In genomic region chrX:30635630-30636029, GRCh38 we compare ENCODE assay signal across 12 cellular contexts. TPM values are rescaled to one million over a fixed set of nuclear protein-coding genes. Genes with fewer than 3 reads are reported as not detected.
DNase-seq lines count a peak whose midpoint lies in the region; ATAC-seq, FAIRE-seq and TF ChIP-seq lines count a peak whose summit lies in the region.
"Had no signal": no experiment of that assay in that cellular context is flagged by ENCODE, and none has a peak within 500 bp of the region (broad histone marks: within the 10 kb centered on the region; RNA-seq: fewer than 3 reads in every experiment).

No MANE protein-coding gene starts in this region.

- peak; percentile 59 for FAIRE-seq in G401.6 (lab: Jason Lieb, UNC)

- no peak overlapping the region for H3K18ac ChIP-seq in mesenchymal stem cell (ENCODE audit: low read depth in 1 of 2, low read length in 2 of 2)

- ATAC-seq in RWPE2 (ENCODE audit: low read depth) (no peak), foreskin keratinocyte (no peak), HG02973 (IDR thresholded peaks at IDR 0.05; ENCODE audit: unreplicated experiment) (no peak)
- ATAC-seq: mucosa of descending colon had no signal

- H3K27ac ChIP-seq in RWPE2 (ENCODE audit: poor library complexity, severe bottlenecking) (no peak overlapping the region), foreskin keratinocyte (no peak overlapping the region), mesenchymal stem cell (ENCODE audit: low read length, poor library complexity, severe bottlenecking) (no peak overlapping the region)

- no peak overlapping the region for H2BK12ac ChIP-seq in mesenchymal stem cell (ENCODE audit: low read length in 2 of 2)

- no peak overlapping the region for H2BK120ac ChIP-seq in mesenchymal stem cell (ENCODE audit: low read depth, low read length)

- peak; percentile 43 for TF ChIP-seq CTCF in RWPE2 (IDR thresholded peaks at IDR 0.05; ENCODE audit: poor library complexity, severe bottlenecking)
- peak; percentile 61 for TF ChIP-seq CTCF in foreskin keratinocyte (conservative IDR thresholded peaks at IDR 0.05)

- H2AFZ ChIP-seq in mesenchymal stem cell (ENCODE audit: low read depth, low read length), result no peak overlapping the region

- no peak overlapping the region for H3K4ac ChIP-seq in mesenchymal stem cell (ENCODE audit: low read depth in 1 of 2, low read length in 2 of 2)

- H3K36me3 ChIP-seq in RWPE2 (ENCODE audit: low read depth) (no peaks in the 10 kb centered on the region), mesenchymal stem cell (ENCODE audit: control insufficient read depth in 1 of 2, insufficient read depth in 2 of 2, low read depth in 1 of 2, low read length in 2 of 2) (no peaks in the 10 kb centered on the region)

- H4K91ac ChIP-seq in mesenchymal stem cell (ENCODE audit: low read length), result no peak overlapping the region

- no CpG with 5 or more reads among the region's 4 CpGs for WGBS in mesenchymal stem cell

- DNase-seq in ACHN, result peak; percentile 1
- no peak for DNase-seq in RWPE2 (ENCODE audit: low spot score)
- DNase-seq in foreskin keratinocyte, result no peak
- no peak for DNase-seq in activated effector memory CD4-positive, alpha-beta T cell treated with Interleukin-2 at 50 U/mL for 16 hours
- DNase-seq in effector CD4-positive, alpha-beta T cell, result no peak
- DNase-seq in mesenchymal stem cell, result no peak
- DNase-seq: activated CD8-positive, alpha-beta memory T cell treated with anti-CD3 and anti-CD28 coated beads, Interleukin-2, amount 50 U/mL, for 4 hours; effector memory CD4-positive, alpha-beta T cell; stimulated activated CD4-positive, alpha-beta T cell treated with anti-CD3 and anti-CD28 coated beads, Interleukin-4, amount 100 ng/mL, for 1 hour had no signal

- H3K23ac ChIP-seq in mesenchymal stem cell (ENCODE audit: low read length in 2 of 2), result no peak overlapping the region

- H3K4me2 ChIP-seq in mesenchymal stem cell (ENCODE audit: low read length, poor library complexity, severe bottlenecking), result no peak overlapping the region

- H3K9ac ChIP-seq in mesenchymal stem cell (ENCODE audit: low read length), result no peak overlapping the region

- no peaks in the 10 kb centered on the region for H3K27me3 ChIP-seq in RWPE2 (ENCODE audit: insufficient read depth, poor library complexity, severe bottlenecking)
- no peaks in the 10 kb centered on the region for H3K27me3 ChIP-seq in foreskin keratinocyte
- H3K27me3 ChIP-seq in mesenchymal stem cell (ENCODE audit: control insufficient read depth in 1 of 2, insufficient read depth in 1 of 2, low read length in 2 of 2), result no peaks in the 10 kb centered on the region

- H2BK15ac ChIP-seq in mesenchymal stem cell (ENCODE audit: low read depth, poor library complexity, severe bottlenecking), result no peak overlapping the region

- H2BK5ac ChIP-seq in mesenchymal stem cell (ENCODE audit: low read depth, low read length, poor library complexity, severe bottlenecking), result no peak overlapping the region

- H3K14ac ChIP-seq in mesenchymal stem cell (ENCODE audit: low read length in 2 of 2), result no peak overlapping the region

- H3K4me3 ChIP-seq in RWPE2 (ENCODE audit: severe bottlenecking) (no peak overlapping the region), mesenchymal stem cell (ENCODE audit: insufficient read depth in 1 of 2, low read depth in 1 of 2, low read length in 2 of 2) (no peak overlapping the region)
- H3K4me3 ChIP-seq: mucosa of descending colon had no signal

- no peak overlapping the region for H2AK5ac ChIP-seq in mesenchymal stem cell (ENCODE audit: low read length, severe bottlenecking)

- no peak overlapping the region for H4K8ac ChIP-seq in mesenchymal stem cell (ENCODE audit: low read length)

- no peaks in the 10 kb centered on the region for H3K79me1 ChIP-seq in mesenchymal stem cell (replicated peaks; ENCODE audit: low read length, poor library complexity, severe bottlenecking)

- no peaks in the 10 kb centered on the region for H3K9me3 ChIP-seq in RWPE2 (ENCODE audit: severe bottlenecking)
- peaks cover 5% of the 10 kb centered on the region for H3K9me3 ChIP-seq in mesenchymal stem cell (ENCODE audit: control insufficient read depth, low read length)
- H3K9me3 ChIP-seq: mucosa of descending colon had no signal

- in situ Hi-C loops in ACHN (cut with HindIII; ENCODE audit: low pct_ligation_motif_present, low pct_unique_long_range_greater_than_20kb, low sequenced_read_pairs), result no loop called here

- no peaks in the 10 kb centered on the region for H3K4me1 ChIP-seq in RWPE2 (ENCODE audit: insufficient read depth, poor library complexity, severe bottlenecking)
- H3K4me1 ChIP-seq in foreskin keratinocyte, result no peaks in the 10 kb centered on the region
- H3K4me1 ChIP-seq in mesenchymal stem cell (ENCODE audit: control insufficient read depth, insufficient read depth, low read depth, low read length), result no peaks in the 10 kb centered on the region

RNA-seq across cellular contexts. Expression of gene GK, which starts 17.6 kb away (rescaled TPM):
- total RNA-seq in foreskin keratinocyte, result 2.4 and 2.6 TPM in 2 replicates
- 1.2 and 1.3 TPM in 2 replicates for polyA plus RNA-seq in foreskin keratinocyte
- 6.2 TPM for polyA plus RNA-seq in mesenchymal stem cell (2013, experiment 1 of 2)
- polyA plus RNA-seq in mesenchymal stem cell (2013, experiment 2 of 2), result 6.2 TPM

RNA-seq across cellular contexts. Expression of gene TASL, which starts 58.1 kb away (rescaled TPM):
- not detected in 2 replicates for total RNA-seq in foreskin keratinocyte
- polyA plus RNA-seq in foreskin keratinocyte, result not detected in 2 replicates
- polyA plus RNA-seq in mesenchymal stem cell (2013, experiment 1 of 2), result not detected
- polyA plus RNA-seq in mesenchymal stem cell (2013, experiment 2 of 2), result not detected
